In the genomic region with DNA sequence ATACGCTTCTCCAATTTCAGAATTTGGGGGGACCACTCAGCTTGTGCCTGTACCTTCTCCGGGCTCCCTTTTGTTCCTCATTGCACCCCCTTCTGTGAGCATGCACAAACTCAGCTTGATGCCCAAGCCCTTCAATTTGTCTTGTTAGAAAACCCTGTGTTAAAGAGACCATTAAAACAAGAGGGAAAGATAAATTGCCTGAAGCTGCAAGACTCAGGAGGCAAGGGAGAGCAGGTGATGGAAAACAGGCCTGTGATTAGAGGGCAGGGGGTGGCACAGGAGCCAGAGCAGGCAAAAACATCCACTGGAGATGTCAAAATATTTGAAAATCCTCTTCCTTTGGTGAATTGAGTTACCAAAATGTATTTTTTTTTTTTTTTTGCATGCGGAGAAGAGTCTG, we compare ENCODE assay signal across 14 cellular contexts.
DNase-seq lines count a peak whose midpoint lies in the region; ATAC-seq and TF ChIP-seq lines count a peak whose summit lies in the region.
"Had no signal": no experiment of that assay in that cellular context is flagged by ENCODE, and none has a peak within 500 bp of the region (broad histone marks: within the 10 kb centered on the region; RNA-seq: fewer than 3 reads in every experiment).

No MANE protein-coding gene starts in this region.

- H3K27me3 ChIP-seq in BE2C (no peaks in the 10 kb centered on the region), Caco-2 (replicated peaks; ENCODE audit: control insufficient read depth, insufficient read depth, low read length) (no peaks in the 10 kb centered on the region)

- peaks cover 3% of the 10 kb centered on the region; the same call in 1 of the 2 replicates for H3K9me3 ChIP-seq in BE2C
- no peaks in the 10 kb centered on the region for H3K9me3 ChIP-seq in Caco-2

- H3K36me3 ChIP-seq in BE2C, result peaks cover 4% of the 10 kb centered on the region; the same call in 1 of the 2 replicates
- no peaks in the 10 kb centered on the region for H3K36me3 ChIP-seq in Caco-2 (ENCODE audit: control insufficient read depth, insufficient read depth, low read length)

- H3K4me1 Mint-ChIP-seq in nephron (peaks cover 28% of the 10 kb centered on the region), Caco-2 (ENCODE audit: low read depth, unreplicated experiment) (peaks cover 7% of the 10 kb centered on the region)
- H3K4me1 Mint-ChIP-seq in activated CD4-positive, alpha-beta T cell treated with anti-CD3 and anti-CD28 coated beads for 36 hours, result no peaks in the 10 kb centered on the region
- peaks cover 0 to 3% (median 0%) of the 10 kb centered on the region in 4 donors for H3K4me1 Mint-ChIP-seq in naive thymus-derived CD8-positive, alpha-beta T cell
- H3K4me1 Mint-ChIP-seq: CD14-positive monocyte, IgD-negative memory B cell had no signal

- H3K4me3 Mint-ChIP-seq in nephron, result no peak overlapping the region
- no peak overlapping the region for H3K4me3 Mint-ChIP-seq in activated CD4-positive, alpha-beta T cell treated with anti-CD3 and anti-CD28 coated beads for 36 hours
- H3K4me3 Mint-ChIP-seq in Caco-2 (ENCODE audit: unreplicated experiment), result no peak overlapping the region
- H3K4me3 Mint-ChIP-seq in naive thymus-derived CD8-positive, alpha-beta T cell, result no peak overlapping the region
- H3K4me3 Mint-ChIP-seq: CD14-positive monocyte; CD8-positive, alpha-beta T cell; IgD-negative memory B cell had no signal

- H3K36me3 Mint-ChIP-seq in nephron (ENCODE audit: low read depth), result peaks cover 63% of the 10 kb centered on the region
- H3K36me3 Mint-ChIP-seq in activated CD4-positive, alpha-beta T cell treated with anti-CD3 and anti-CD28 coated beads for 36 hours (ENCODE audit: low read depth), result peaks cover 61% of the 10 kb centered on the region
- no peaks in the 10 kb centered on the region for H3K36me3 Mint-ChIP-seq in Caco-2 (ENCODE audit: insufficient read depth, unreplicated experiment)
- H3K36me3 Mint-ChIP-seq in naive thymus-derived CD8-positive, alpha-beta T cell, result peaks cover 42 to 93% (median 90%) of the 10 kb centered on the region in 3 donors

- H3K27ac Mint-ChIP-seq in nephron, result peak overlapping the region; percentile 14 to 48 (median 46)
- no peak overlapping the region for H3K27ac Mint-ChIP-seq in activated CD4-positive, alpha-beta T cell treated with anti-CD3 and anti-CD28 coated beads for 36 hours
- H3K27ac Mint-ChIP-seq in Caco-2 (ENCODE audit: unreplicated experiment), result no peak overlapping the region
- peak overlapping the region in 1 of 10 donors; percentile 22 for H3K27ac Mint-ChIP-seq in naive thymus-derived CD8-positive, alpha-beta T cell
- H3K27ac Mint-ChIP-seq: CD14-positive monocyte; CD8-positive, alpha-beta T cell had no signal

- CTCF ChIA-PET in activated CD4-positive, alpha-beta T cell treated with anti-CD3 and anti-CD28 coated beads for 36 hours (lab: Charles Lee), result interaction anchor here (0.6 kb wide), 1 partner anchor 1967 kb away, joined by 3 read pairs; no protein-coding TSS in a partner anchor
- CTCF ChIA-PET in Caco-2 (lab: Charles Lee), result no interaction called here

- H3K9me3 Mint-ChIP-seq in nephron (peaks cover 7% of the 10 kb centered on the region), Caco-2 (ENCODE audit: unreplicated experiment) (no peaks in the 10 kb centered on the region)
- H3K9me3 Mint-ChIP-seq in activated CD4-positive, alpha-beta T cell treated with anti-CD3 and anti-CD28 coated beads for 36 hours (ENCODE audit: low read depth), result no peaks in the 10 kb centered on the region
- peaks cover 0 to 3% (median 0%) of the 10 kb centered on the region in 9 donors for H3K9me3 Mint-ChIP-seq in naive thymus-derived CD8-positive, alpha-beta T cell
- H3K9me3 Mint-ChIP-seq: CD8-positive, alpha-beta T cell had no signal

- ATAC-seq in activated CD4-positive, alpha-beta T cell treated with anti-CD3 and anti-CD28 coated beads for 36 hours, result no peak
- ATAC-seq in naive thymus-derived CD8-positive, alpha-beta T cell, result no peak
- ATAC-seq: A549; CD8-positive, alpha-beta T cell had no signal

- intact Hi-C loops in activated CD4-positive, alpha-beta T cell treated with anti-CD3 and anti-CD28 coated beads for 36 hours (cut with DNase I, micrococcal nuclease), result no loop called here
- intact Hi-C loops in Caco-2 (cut with micrococcal nuclease; ENCODE audit: unreplicated experiment), result no loop called here

- POLR2A ChIA-PET in activated CD4-positive, alpha-beta T cell treated with anti-CD3 and anti-CD28 coated beads for 36 hours (lab: Charles Lee), result no interaction called here
- POLR2A ChIA-PET in Caco-2 (lab: Charles Lee), result no interaction called here
- POLR2A ChIA-PET in naive thymus-derived CD8-positive, alpha-beta T cell (lab: Charles Lee), result no interaction called here

- DNase-seq in BE2C (peak; percentile 32), COR-L47 (lab: John Stamatoyannopoulos, UW) (peak; percentile 17), NCI-H146 treated with DMSO at 0.1 percent for 48 hours (lab: John Stamatoyannopoulos, UW; ENCODE audit: unreplicated experiment) (peak; percentile 12), Caco-2 (no peak)
- no peak for DNase-seq in activated CD4-positive, alpha-beta T cell treated with anti-CD3 and anti-CD28 coated beads for 36 hours
- no peak for DNase-seq in naive thymus-derived CD8-positive, alpha-beta T cell
- DNase-seq: CD8-positive, alpha-beta T cell; DMS53; GM23248; H7 had no signal

- no TSS peak for BruUV-seq in Caco-2 (replicated peaks; lab: Mats Ljungman, UMichigan)

- TF ChIP-seq CTCF in BE2C (IDR thresholded peaks at IDR 0.05; ENCODE audit: low read depth, low read length) (no peak), nephron (IDR thresholded peaks at IDR 0.05; ENCODE audit: unreplicated experiment in 3 of 3) (no peak), Caco-2 (IDR thresholded peaks at IDR 0.05; ENCODE audit: insufficient read depth in 1 of 2, low read depth in 1 of 2, low read length in 1 of 2, severe bottlenecking in 1 of 2, unreplicated experiment in 1 of 2) (no peak)

- H3K4me3 ChIP-seq in BE2C (ENCODE audit: low read depth, low read length), result no peak overlapping the region
- no peak overlapping the region for H3K4me3 ChIP-seq in Caco-2 (ENCODE audit: low read depth, low read length)
- H3K4me3 ChIP-seq: A549, GM23248 had no signal

- H3K4me1 ChIP-seq in BE2C (peaks cover 27% of the 10 kb centered on the region), Caco-2 (no peaks in the 10 kb centered on the region)

- H3K27me3 Mint-ChIP-seq in nephron (ENCODE audit: low read depth) (peaks cover 5% of the 10 kb centered on the region), Caco-2 (ENCODE audit: insufficient read depth, unreplicated experiment) (peaks cover 5% of the 10 kb centered on the region)
- H3K27me3 Mint-ChIP-seq in activated CD4-positive, alpha-beta T cell treated with anti-CD3 and anti-CD28 coated beads for 36 hours, result no peaks in the 10 kb centered on the region
- H3K27me3 Mint-ChIP-seq in naive thymus-derived CD8-positive, alpha-beta T cell, result no peaks in the 10 kb centered on the region
- H3K27me3 Mint-ChIP-seq: IgD-negative memory B cell had no signal

Comparison
In these comparisons a context has a peak if more than half of its experiments do, and no peak if none do; other contexts are left out.
1. DNase-seq: peak in BE2C (single experiment), COR-L47 (single experiment) and NCI-H146 treated with DMSO at 0.1 percent for 48 hours (single experiment); none in activated CD4-positive, alpha-beta T cell treated with anti-CD3 and anti-CD28 coated beads for 36 hours (single experiment), Caco-2 (0 of 2) and naive thymus-derived CD8-positive, alpha-beta T cell (0 of 10).
2. H3K27ac Mint-ChIP-seq: peak in nephron (3 of 3); none in activated CD4-positive, alpha-beta T cell treated with anti-CD3 and anti-CD28 coated beads for 36 hours (single experiment) and Caco-2 (single experiment).